ENCODE assay signal across 1 cellular context in the genomic region with DNA sequence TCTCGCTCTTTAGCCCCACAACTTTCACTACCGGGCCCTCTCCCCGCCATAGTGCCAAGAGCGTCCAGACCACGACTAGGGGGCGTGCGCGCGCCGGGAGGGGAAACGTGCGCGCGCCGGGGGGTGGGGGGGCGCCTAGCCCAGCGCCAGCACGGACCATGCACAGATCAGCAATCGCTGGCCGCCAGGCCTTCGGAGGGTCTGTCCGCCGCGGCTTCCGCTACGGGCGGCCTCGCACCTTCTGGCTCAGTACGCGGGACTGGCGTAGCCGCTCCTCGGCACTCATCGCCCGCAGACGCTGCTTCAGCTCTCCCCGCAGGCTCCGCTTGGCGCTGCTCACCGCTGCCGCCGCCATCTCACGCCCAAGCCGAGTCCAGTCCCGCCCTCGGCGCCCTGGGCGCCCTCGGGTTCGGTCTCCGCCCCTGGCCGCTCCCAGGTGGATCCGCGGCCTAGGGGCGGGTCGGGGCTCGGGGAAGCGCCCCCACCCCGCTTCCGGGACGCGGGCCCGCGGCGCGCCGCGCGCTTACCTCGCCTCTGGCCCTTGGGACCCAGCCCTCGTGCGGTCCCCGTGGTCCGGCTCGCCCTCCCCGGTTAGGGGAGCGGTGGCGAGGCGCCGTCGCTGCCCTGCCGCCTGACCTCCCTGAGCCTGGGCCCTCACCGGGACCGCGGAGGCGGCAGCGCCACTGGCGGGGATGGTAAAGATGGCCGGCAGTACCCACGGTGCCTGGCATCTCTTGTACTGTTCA.
TF ChIP-seq lines count a peak whose summit lies in the region.

Gene MTHFS (minus strand): TSS at position 381 of the 746 bp plus-strand sequence. CDS start 26 bp downstream, at position 355.

TF ChIP-seq in WTC11, 78 proteins besides CTCF, POLR2A, EP300 and RAD21 (continued from another document and continues in another):
- TF ChIP-seq ZNF532 (CRISPR knock-in tag; IDR thresholded peaks at IDR 0.05; ENCODE audit: borderline replicate concordance): no peak
- peak; percentile 61; the same call in 1 of the 2 replicates for TF ChIP-seq MYBL2 (CRISPR knock-in tag; IDR thresholded peaks at IDR 0.05)
- TF ChIP-seq ZBTB43 (CRISPR knock-in tag; IDR thresholded peaks at IDR 0.05): peak; percentile 78; the same call in 1 of the 2 replicates
- TF ChIP-seq, protein P1, sequence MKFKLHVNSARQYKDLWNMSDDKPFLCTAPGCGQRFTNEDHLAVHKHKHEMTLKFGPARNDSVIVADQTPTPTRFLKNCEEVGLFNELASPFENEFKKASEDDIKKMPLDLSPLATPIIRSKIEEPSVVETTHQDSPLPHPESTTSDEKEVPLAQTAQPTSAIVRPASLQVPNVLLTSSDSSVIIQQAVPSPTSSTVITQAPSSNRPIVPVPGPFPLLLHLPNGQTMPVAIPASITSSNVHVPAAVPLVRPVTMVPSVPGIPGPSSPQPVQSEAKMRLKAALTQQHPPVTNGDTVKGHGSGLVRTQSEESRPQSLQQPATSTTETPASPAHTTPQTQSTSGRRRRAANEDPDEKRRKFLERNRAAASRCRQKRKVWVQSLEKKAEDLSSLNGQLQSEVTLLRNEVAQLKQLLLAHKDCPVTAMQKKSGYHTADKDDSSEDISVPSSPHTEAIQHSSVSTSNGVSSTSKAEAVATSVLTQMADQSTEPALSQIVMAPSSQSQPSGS (CRISPR knock-in tag; IDR thresholded peaks at IDR 0.05; ENCODE audit: borderline replicate concordance, low read depth): no peak
- TF ChIP-seq TEAD4 (CRISPR knock-in tag; IDR thresholded peaks at IDR 0.05): no peak
- TF ChIP-seq ZNF671 (CRISPR knock-in tag; IDR thresholded peaks at IDR 0.05): no peak
- TF ChIP-seq ELF4 (CRISPR knock-in tag; IDR thresholded peaks at IDR 0.05; ENCODE audit: low read depth): no peak
- no peak for TF ChIP-seq USF2 (CRISPR knock-in tag; IDR thresholded peaks at IDR 0.05)
- peak; percentile 64 for TF ChIP-seq ARID4B (CRISPR knock-in tag; IDR thresholded peaks at IDR 0.05; ENCODE audit: borderline replicate concordance)
- TF ChIP-seq ATF1 (CRISPR knock-in tag; IDR thresholded peaks at IDR 0.05): no peak; the same call in 1 of the 2 replicates
- no peak for TF ChIP-seq AFF4 (CRISPR knock-in tag; IDR thresholded peaks at IDR 0.05; ENCODE audit: borderline replicate concordance)
- TF ChIP-seq NR3C1 (CRISPR knock-in tag; conservative IDR thresholded peaks at IDR 0.05; ENCODE audit: low read depth): no peak
- no peak for TF ChIP-seq PREB (CRISPR knock-in tag; IDR thresholded peaks at IDR 0.05; ENCODE audit: borderline replicate concordance)
- no peak; the same call in none of the 2 replicates for TF ChIP-seq FOXK1 (CRISPR knock-in tag; IDR thresholded peaks at IDR 0.05)
- no peak; the same call in 1 of the 2 replicates for TF ChIP-seq IRF2 (CRISPR knock-in tag; IDR thresholded peaks at IDR 0.05; ENCODE audit: borderline replicate concordance, low read depth)
- peak; percentile 95 for TF ChIP-seq KAT7 (CRISPR knock-in tag; IDR thresholded peaks at IDR 0.05; ENCODE audit: borderline replicate concordance)
- peak; percentile 71; the same call in 1 of the 2 replicates for TF ChIP-seq SP1 (CRISPR knock-in tag; conservative IDR thresholded peaks at IDR 0.05)
- no peak for TF ChIP-seq ZNF219 (CRISPR knock-in tag; IDR thresholded peaks at IDR 0.05; ENCODE audit: borderline replicate concordance)
- no peak for TF ChIP-seq ZNF425 (CRISPR knock-in tag; conservative IDR thresholded peaks at IDR 0.05)
- TF ChIP-seq RELA (CRISPR knock-in tag; IDR thresholded peaks at IDR 0.05; ENCODE audit: borderline replicate concordance): peak; percentile 78; the same call in 1 of the 2 replicates
- peak; percentile 96 for TF ChIP-seq HMGXB4 (CRISPR knock-in tag; IDR thresholded peaks at IDR 0.05)
- TF ChIP-seq ZNF121 (CRISPR knock-in tag; IDR thresholded peaks at IDR 0.05): no peak
- TF ChIP-seq E2F1 (CRISPR knock-in tag; IDR thresholded peaks at IDR 0.05): no peak
